Comparison of ENCODE assay signal across 16 cellular contexts in the genomic region with DNA sequence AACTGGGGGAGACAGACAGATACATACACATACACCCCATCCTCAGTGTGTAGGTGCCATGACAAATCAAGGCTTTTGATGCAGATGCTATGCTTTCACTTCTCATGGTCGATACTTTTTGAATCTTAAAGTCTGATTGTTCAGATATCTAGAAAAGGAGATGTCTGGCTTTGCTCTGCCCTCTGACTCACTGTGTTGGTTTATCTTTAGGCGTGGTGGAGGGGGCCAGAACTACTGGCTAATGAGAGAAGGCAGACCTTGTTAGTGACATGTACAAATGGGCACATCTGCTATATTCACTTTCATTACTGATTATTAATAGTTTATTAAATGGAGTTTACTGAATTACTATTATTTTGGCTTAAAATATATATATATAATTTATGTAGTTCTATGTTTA.
A peak's percentile ranks its signal among the peaks of the same experiment; 100 is the strongest.
DNase-seq lines count a peak whose midpoint lies in the region; ATAC-seq, FAIRE-seq and TF ChIP-seq lines count a peak whose summit lies in the region.
"Had no signal": no experiment of that assay in that cellular context is flagged by ENCODE, and none has a peak within 500 bp of the region (broad histone marks: within the 10 kb centered on the region; RNA-seq: fewer than 3 reads in every experiment).

No MANE protein-coding gene starts in this region.

- peaks cover 50% of the 10 kb centered on the region for H3K4me1 ChIP-seq in ACC112 (ENCODE audit: control insufficient read depth, insufficient read depth, low read length, unreplicated experiment)
- H3K4me1 ChIP-seq: parathyroid adenoma had no signal

- no peak for TF ChIP-seq CTCF in fibroblast of villous mesenchyme (IDR thresholded peaks at IDR 0.05; ENCODE audit: insufficient read depth, low read depth, low read length)

- FAIRE-seq in GM18507 (lab: Jason Lieb, UNC) = peak; percentile 56
- FAIRE-seq: bronchial epithelial cell had no signal

- DNase-seq in GM18507 (ENCODE audit: extremely low spot score, insufficient read length, low read depth) = no peak
- peak; percentile 35 for DNase-seq in fibroblast of villous mesenchyme (ENCODE audit: low read depth)
- DNase-seq in NCI-H345 (lab: John Stamatoyannopoulos, UW) = no peak
- DNase-seq in ureter (ENCODE audit: low spot score) = no peak
- no peak for DNase-seq in RPMI8226
- DNase-seq: activated naive CD4-positive, alpha-beta T cell treated with anti-CD3 and anti-CD28 coated beads for 36 hours; effector memory CD4-positive, alpha-beta T cell; GF-D8; NCI-H1694; NCI-H510A treated with DMSO at 0.1 percent for 48 hours had no signal

- no peaks in the 10 kb centered on the region for H3K36me3 ChIP-seq in ACC112 (ENCODE audit: insufficient read depth, low read length)

- ATAC-seq in SK-N-SH treated with all-trans-retinoic acid at 6 μM for 48 hours (peak; percentile 55), HG02763 (IDR thresholded peaks at IDR 0.05; ENCODE audit: unreplicated experiment) (no peak)
- ATAC-seq: left lobe of liver had no signal

- peaks cover 42% of the 10 kb centered on the region for H3K79me2 ChIP-seq in ACC112 (ENCODE audit: control insufficient read depth, insufficient read depth, low read length, unreplicated experiment)

- no peak overlapping the region for H2AFZ ChIP-seq in ACC112 (ENCODE audit: low read length, unreplicated experiment)
- H2AFZ ChIP-seq: parathyroid adenoma had no signal

- H3K4me3 ChIP-seq in ACC112 (ENCODE audit: low read depth, low read length) = peak overlapping the region; percentile 41; the same call in 1 of the 2 replicates
- H3K4me3 ChIP-seq in fibroblast of villous mesenchyme (ENCODE audit: low read depth, low read length) = no peak overlapping the region

- H3K27ac ChIP-seq in ACC112 (ENCODE audit: low read depth, low read length) = peak overlapping the region; percentile 86
- H3K27ac ChIP-seq: parathyroid adenoma had no signal

- H3K27me3 ChIP-seq in ACC112 (ENCODE audit: insufficient read depth, low read length) = no peaks in the 10 kb centered on the region

TF ChIP-seq in SK-N-SH treated with all-trans-retinoic acid at 6 μM for 48 hours, 23 proteins besides CTCF, POLR2A, EP300 and RAD21:
- no peak for TF ChIP-seq GLIS3 (CRISPR knock-in tag; IDR thresholded peaks at IDR 0.05)
- TF ChIP-seq SNAI2 (CRISPR knock-in tag; IDR thresholded peaks at IDR 0.05) = no peak
- no peak for TF ChIP-seq CSDC2 (CRISPR knock-in tag; IDR thresholded peaks at IDR 0.05)
- TF ChIP-seq TCF4 (CRISPR knock-in tag; IDR thresholded peaks at IDR 0.05; ENCODE audit: borderline replicate concordance) = no peak
- TF ChIP-seq ZNF565 (CRISPR knock-in tag; conservative IDR thresholded peaks at IDR 0.05; ENCODE audit: low read depth) = no peak
- TF ChIP-seq RARB (CRISPR knock-in tag; IDR thresholded peaks at IDR 0.05) = no peak
- TF ChIP-seq, protein P1, sequence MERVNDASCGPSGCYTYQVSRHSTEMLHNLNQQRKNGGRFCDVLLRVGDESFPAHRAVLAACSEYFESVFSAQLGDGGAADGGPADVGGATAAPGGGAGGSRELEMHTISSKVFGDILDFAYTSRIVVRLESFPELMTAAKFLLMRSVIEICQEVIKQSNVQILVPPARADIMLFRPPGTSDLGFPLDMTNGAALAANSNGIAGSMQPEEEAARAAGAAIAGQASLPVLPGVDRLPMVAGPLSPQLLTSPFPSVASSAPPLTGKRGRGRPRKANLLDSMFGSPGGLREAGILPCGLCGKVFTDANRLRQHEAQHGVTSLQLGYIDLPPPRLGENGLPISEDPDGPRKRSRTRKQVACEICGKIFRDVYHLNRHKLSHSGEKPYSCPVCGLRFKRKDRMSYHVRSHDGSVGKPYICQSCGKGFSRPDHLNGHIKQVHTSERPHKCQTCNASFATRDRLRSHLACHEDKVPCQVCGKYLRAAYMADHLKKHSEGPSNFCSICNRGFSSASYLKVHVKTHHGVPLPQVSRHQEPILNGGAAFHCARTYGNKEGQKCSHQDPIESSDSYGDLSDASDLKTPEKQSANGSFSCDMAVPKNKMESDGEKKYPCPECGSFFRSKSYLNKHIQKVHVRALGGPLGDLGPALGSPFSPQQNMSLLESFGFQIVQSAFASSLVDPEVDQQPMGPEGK (CRISPR knock-in tag; IDR thresholded peaks at IDR 0.05; ENCODE audit: borderline replicate concordance) = no peak
- TF ChIP-seq ISL1 (CRISPR knock-in tag; IDR thresholded peaks at IDR 0.05) = no peak
- no peak for TF ChIP-seq OSR1 (CRISPR knock-in tag; IDR thresholded peaks at IDR 0.05)
- no peak for TF ChIP-seq ZNF70 (CRISPR knock-in tag; IDR thresholded peaks at IDR 0.05)
- TF ChIP-seq, protein P2, sequence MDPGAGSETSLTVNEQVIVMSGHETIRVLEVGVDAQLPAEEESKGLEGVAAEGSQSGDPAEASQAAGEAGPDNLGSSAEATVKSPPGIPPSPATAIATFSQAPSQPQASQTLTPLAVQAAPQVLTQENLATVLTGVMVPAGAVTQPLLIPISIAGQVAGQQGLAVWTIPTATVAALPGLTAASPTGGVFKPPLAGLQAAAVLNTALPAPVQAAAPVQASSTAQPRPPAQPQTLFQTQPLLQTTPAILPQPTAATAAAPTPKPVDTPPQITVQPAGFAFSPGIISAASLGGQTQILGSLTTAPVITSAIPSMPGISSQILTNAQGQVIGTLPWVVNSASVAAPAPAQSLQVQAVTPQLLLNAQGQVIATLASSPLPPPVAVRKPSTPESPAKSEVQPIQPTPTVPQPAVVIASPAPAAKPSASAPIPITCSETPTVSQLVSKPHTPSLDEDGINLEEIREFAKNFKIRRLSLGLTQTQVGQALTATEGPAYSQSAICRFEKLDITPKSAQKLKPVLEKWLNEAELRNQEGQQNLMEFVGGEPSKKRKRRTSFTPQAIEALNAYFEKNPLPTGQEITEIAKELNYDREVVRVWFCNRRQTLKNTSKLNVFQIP (CRISPR knock-in tag; IDR thresholded peaks at IDR 0.05; ENCODE audit: borderline replicate concordance, low read depth) = no peak
- TF ChIP-seq, protein P3, sequence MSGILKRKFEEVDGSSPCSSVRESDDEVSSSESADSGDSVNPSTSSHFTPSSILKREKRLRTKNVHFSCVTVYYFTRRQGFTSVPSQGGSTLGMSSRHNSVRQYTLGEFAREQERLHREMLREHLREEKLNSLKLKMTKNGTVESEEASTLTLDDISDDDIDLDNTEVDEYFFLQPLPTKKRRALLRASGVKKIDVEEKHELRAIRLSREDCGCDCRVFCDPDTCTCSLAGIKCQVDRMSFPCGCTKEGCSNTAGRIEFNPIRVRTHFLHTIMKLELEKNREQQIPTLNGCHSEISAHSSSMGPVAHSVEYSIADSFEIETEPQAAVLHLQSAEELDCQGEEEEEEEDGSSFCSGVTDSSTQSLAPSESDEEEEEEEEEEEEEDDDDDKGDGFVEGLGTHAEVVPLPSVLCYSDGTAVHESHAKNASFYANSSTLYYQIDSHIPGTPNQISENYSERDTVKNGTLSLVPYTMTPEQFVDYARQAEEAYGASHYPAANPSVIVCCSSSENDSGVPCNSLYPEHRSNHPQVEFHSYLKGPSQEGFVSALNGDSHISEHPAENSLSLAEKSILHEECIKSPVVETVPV (CRISPR knock-in tag; IDR thresholded peaks at IDR 0.05) = no peak
